8 cellular contexts compared by ENCODE assay signal in genomic region chr4:169010125-169011023, GRCh38. TPM values are rescaled to one million over a fixed set of nuclear protein-coding genes. Genes with fewer than 3 reads are reported as not detected.
DNase-seq lines count a peak whose midpoint lies in the region; ATAC-seq and TF ChIP-seq lines count a peak whose summit lies in the region.

TSS of gene CBR4 (minus strand) at chr4:169010255. CDS start at chr4:169010089, 166 bp downstream.

- under 1% methylated on average over 54 of the region's 54 CpGs for WGBS in thymus

- peak within 1 kb of the TSS; percentile 95 for H3K27ac Mint-ChIP-seq in activated naive CD8-positive, alpha-beta T cell

- no peaks in the 10 kb centered on the region for H3K9me3 Mint-ChIP-seq in activated naive CD8-positive, alpha-beta T cell (ENCODE audit: low read depth)

- peak within 1 kb of the TSS; percentile 99 for H2AFZ ChIP-seq in osteoblast (ENCODE audit: low read length)

- ATAC-seq in HG02588 (IDR thresholded peaks at IDR 0.05; ENCODE audit: unreplicated experiment), result peak; percentile 98

- CTCF ChIA-PET in GM10248 (lab: Yijun Ruan, JAX), result interaction anchor here (0.6 to 3.0 kb wide), 27 partner anchors 8 to 603 kb away, joined by 3 to 15 read pairs (median 3); no protein-coding TSS in a partner anchor

- H3K27me3 Mint-ChIP-seq in activated naive CD8-positive, alpha-beta T cell, result peaks cover 2% of the 10 kb centered on the region

- no peaks in the 10 kb centered on the region for H4K20me1 ChIP-seq in osteoblast (ENCODE audit: insufficient read depth, low read length)

- peaks cover 31% of the 10 kb centered on the region for H3K4me1 Mint-ChIP-seq in activated naive CD8-positive, alpha-beta T cell (ENCODE audit: low read depth)

- H3K4me1 ChIP-seq in osteoblast (ENCODE audit: insufficient read depth, low read length), result peaks cover 30% of the 10 kb centered on the region
- H3K4me1 ChIP-seq in thymus (ENCODE audit: control insufficient read depth, insufficient read depth, low read length), result peaks cover 6% of the 10 kb centered on the region

- H3K79me2 ChIP-seq in osteoblast (ENCODE audit: insufficient read depth, low read length), result peaks cover 22% of the 10 kb centered on the region

- H3K36me3 Mint-ChIP-seq in activated naive CD8-positive, alpha-beta T cell, result peaks cover 4% of the 10 kb centered on the region

- H3K27ac ChIP-seq in osteoblast (ENCODE audit: low read depth, low read length), result peak within 1 kb of the TSS; percentile 96
- H3K27ac ChIP-seq in thymus (ENCODE audit: low read depth), result peak within 1 kb of the TSS; percentile 92

- H3K4me2 ChIP-seq in osteoblast (ENCODE audit: insufficient read depth, low read length), result peak within 1 kb of the TSS; percentile 94

- DNase-seq in GM10248 (ENCODE audit: extremely low spot score), result peak; percentile 91
- peak; percentile 98 for DNase-seq in NCI-H1092 (lab: John Stamatoyannopoulos, UW)
- peak; percentile 95 for DNase-seq in SKM-1 (lab: John Stamatoyannopoulos, UW; ENCODE audit: unreplicated experiment)
- peak; percentile 99 for DNase-seq in glomerular visceral epithelial cell (ENCODE audit: extremely low spot score)
- DNase-seq in osteoblast (ENCODE audit: insufficient read length, low spot score, missing footprints), result peak; percentile 89

- H3K36me3 ChIP-seq in osteoblast (ENCODE audit: insufficient read depth, low read length) (no peaks in the 10 kb centered on the region), thymus (ENCODE audit: control insufficient read depth, insufficient read depth) (no peaks in the 10 kb centered on the region)

- peak within 1 kb of the TSS; percentile 90 for H3K4me3 ChIP-seq in osteoblast (ENCODE audit: insufficient read depth, low read length)
- H3K4me3 ChIP-seq in thymus (ENCODE audit: low read length), result peak within 1 kb of the TSS; percentile 73

- H3K27me3 ChIP-seq in osteoblast (ENCODE audit: insufficient read depth, low read length), result no peaks in the 10 kb centered on the region
- no peaks in the 10 kb centered on the region for H3K27me3 ChIP-seq in thymus (ENCODE audit: control insufficient read depth, insufficient read depth)

- TF ChIP-seq CTCF in GM10248 (IDR thresholded peaks at IDR 0.05; ENCODE audit: control extremely low read depth, extremely low read depth, low read depth, missing control alignments), result peak; percentile 3
- peak; percentile 28 for TF ChIP-seq CTCF in osteoblast (IDR thresholded peaks at IDR 0.05; ENCODE audit: extremely low read depth, low read depth, low read length)

- H3K4me3 Mint-ChIP-seq in activated naive CD8-positive, alpha-beta T cell, result peak within 1 kb of the TSS; percentile 92

- H3K9me3 ChIP-seq in osteoblast (ENCODE audit: low read depth, low read length) (no peaks in the 10 kb centered on the region), thymus (ENCODE audit: control insufficient read depth) (no peaks in the 10 kb centered on the region)

- POLR2A ChIA-PET in GM10248 (lab: Yijun Ruan, JAX), result interaction anchor here (0.5 to 0.9 kb wide), 13 partner anchors 9 to 857 kb away, joined by 3 to 7 read pairs (median 3); no protein-coding TSS in a partner anchor

RNA-seq across cellular contexts. Expression of gene CBR4, which starts in this region (rescaled TPM):
- total RNA-seq in osteoblast, result 19.2 and 24.2 TPM in 2 replicates
- polyA plus RNA-seq in thymus, result 18.1 TPM

Comparison
In these comparisons a context has a peak if more than half of its experiments do, and no peak if none do; other contexts are left out.
1. Peak in every context shown above with its lines: DNase-seq, ATAC-seq, H3K4me3 ChIP-seq and H3K27ac ChIP-seq.